In genomic region chr10:101830322-101831168, GRCh38 we compare ENCODE assay signal across 8 cellular contexts. TPM values are rescaled to one million over a fixed set of nuclear protein-coding genes. Genes with fewer than 3 reads are reported as not detected.
DNase-seq lines count a peak whose midpoint lies in the region; ATAC-seq and TF ChIP-seq lines count a peak whose summit lies in the region.

No MANE protein-coding gene starts in this region.

- H3K4me1 Mint-ChIP-seq in CD8-positive, alpha-beta memory T cell: peaks cover 42 to 61% (median 49%) of the 10 kb centered on the region in 3 donors
- peaks cover 50% of the 10 kb centered on the region for H3K4me1 Mint-ChIP-seq in activated T-cell treated with anti-CD3 and anti-CD28 coated beads, Interleukin-2, amount 50 U/mL, for 4 hours (ENCODE audit: low read depth)
- peaks cover 41 to 59% (median 53%) of the 10 kb centered on the region in 7 donors for H3K4me1 Mint-ChIP-seq in naive thymus-derived CD4-positive, alpha-beta T cell
- H3K4me1 Mint-ChIP-seq in stimulated activated memory B cell treated with anti-CD40 and anti-IgM and Interleukin-4, amounts not matched to agents 10 μg/mL and 1 μg/mL and 100 μg/mL, for 72 hours: peaks cover 47% of the 10 kb centered on the region

- peak overlapping the region; percentile 88 to 94 (median 91) for H3K4me3 Mint-ChIP-seq in CD8-positive, alpha-beta memory T cell
- peak overlapping the region; percentile 79 for H3K4me3 Mint-ChIP-seq in activated T-cell treated with anti-CD3 and anti-CD28 coated beads, Interleukin-2, amount 50 U/mL, for 4 hours
- H3K4me3 Mint-ChIP-seq in naive thymus-derived CD4-positive, alpha-beta T cell: peak overlapping the region; percentile 79 to 94 (median 88)
- peak overlapping the region; percentile 84 for H3K4me3 Mint-ChIP-seq in stimulated activated memory B cell treated with anti-CD40 and anti-IgM and Interleukin-4, amounts not matched to agents 10 μg/mL and 1 μg/mL and 100 μg/mL, for 72 hours

- CTCF ChIA-PET in CD8-positive, alpha-beta memory T cell (lab: Charles Lee): interaction anchor here (0.6 to 2.2 kb wide), 5 partner anchors 11 to 49 kb away, joined by 3 to 17 read pairs (median 3); partner anchors contain the start of genes KCNIP2 and OGA
- CTCF ChIA-PET in naive thymus-derived CD4-positive, alpha-beta T cell (lab: Charles Lee): interaction anchor here (1.2 to 1.5 kb wide), 3 partner anchors 9 to 10 kb away, joined by 3 to 4 read pairs (median 4); no protein-coding TSS in a partner anchor

- H3K36me3 ChIP-seq in CD8-positive, alpha-beta memory T cell (ENCODE audit: insufficient read depth, low read length): no peaks in the 10 kb centered on the region
- peaks cover 0 to 30% (median 13%) of the 10 kb centered on the region in 4 donors for H3K36me3 ChIP-seq in esophagus muscularis mucosa
- H3K36me3 ChIP-seq in naive thymus-derived CD4-positive, alpha-beta T cell (ENCODE audit: control insufficient read depth in 2 of 3, insufficient read depth in 3 of 3, low read length in 3 of 3): no peaks in the 10 kb centered on the region

- peak overlapping the region; percentile 56 for H3K4me3 ChIP-seq in CD8-positive, alpha-beta memory T cell (ENCODE audit: low read length)
- peak overlapping the region; percentile 54 to 68 (median 60) for H3K4me3 ChIP-seq in esophagus muscularis mucosa
- H3K4me3 ChIP-seq in naive thymus-derived CD4-positive, alpha-beta T cell (ENCODE audit: low read length): peak overlapping the region; percentile 66

- peak overlapping the region; percentile 52 for H3K27ac ChIP-seq in CD8-positive, alpha-beta memory T cell (ENCODE audit: low read depth, low read length)
- H3K27ac ChIP-seq in esophagus muscularis mucosa (replicated peaks in 1 of 4): peak overlapping the region; percentile 45 to 65 (median 60)
- peak overlapping the region; percentile 85 for H3K27ac ChIP-seq in naive thymus-derived CD4-positive, alpha-beta T cell (ENCODE audit: low read depth, low read length)

- peak overlapping the region; percentile 95 to 99 (median 97) for H3K27ac Mint-ChIP-seq in CD8-positive, alpha-beta memory T cell
- H3K27ac Mint-ChIP-seq in naive thymus-derived CD4-positive, alpha-beta T cell: peak overlapping the region; percentile 94 to 100 (median 99)
- peak overlapping the region; percentile 98 for H3K27ac Mint-ChIP-seq in stimulated activated memory B cell treated with anti-CD40 and anti-IgM and Interleukin-4, amounts not matched to agents 10 μg/mL and 1 μg/mL and 100 μg/mL, for 72 hours

- peak; percentile 92 to 96 (median 93) for DNase-seq in CD8-positive, alpha-beta memory T cell
- DNase-seq in GM20000 (ENCODE audit: low spot score) (peak; percentile 91), HT1080 (ENCODE audit: low read depth) (peak; percentile 46), OCI-M1 (lab: John Stamatoyannopoulos, UW) (peak; percentile 93), esophagus muscularis mucosa (ENCODE audit: extremely low spot score) (peak; percentile 97)
- peak; percentile 95 for DNase-seq in activated T-cell treated with anti-CD3 and anti-CD28 coated beads, Interleukin-2, amount 50 U/mL, for 4 hours
- peak; percentile 89 to 98 (median 95) for DNase-seq in naive thymus-derived CD4-positive, alpha-beta T cell

- H3K27me3 Mint-ChIP-seq in CD8-positive, alpha-beta memory T cell: peaks cover 0 to 10% of the 10 kb centered on the region in 2 donors
- H3K27me3 Mint-ChIP-seq in activated T-cell treated with anti-CD3 and anti-CD28 coated beads, Interleukin-2, amount 50 U/mL, for 4 hours (ENCODE audit: low read depth): no peaks in the 10 kb centered on the region
- peaks cover 0 to 4% (median 0%) of the 10 kb centered on the region in 5 donors for H3K27me3 Mint-ChIP-seq in naive thymus-derived CD4-positive, alpha-beta T cell
- no peaks in the 10 kb centered on the region for H3K27me3 Mint-ChIP-seq in stimulated activated memory B cell treated with anti-CD40 and anti-IgM and Interleukin-4, amounts not matched to agents 10 μg/mL and 1 μg/mL and 100 μg/mL, for 72 hours

- intact Hi-C loops in esophagus muscularis mucosa (cut with DNase I): no loop called here
- intact Hi-C loops in naive thymus-derived CD4-positive, alpha-beta T cell (cut with micrococcal nuclease): loop anchor here (1.0 to 10.0 kb wide), 14 partner anchors 10 to 796 kb away; partner anchors contain the start of genes ACTR1A (in 1 of the 2), BTRC (in 1 of the 2), GBF1 (in 1 of the 2) and NFKB2 (in 1 of the 2)

- peaks cover 0 to 4% (median 0%) of the 10 kb centered on the region in 5 donors for H3K9me3 Mint-ChIP-seq in CD8-positive, alpha-beta memory T cell
- H3K9me3 Mint-ChIP-seq in activated T-cell treated with anti-CD3 and anti-CD28 coated beads, Interleukin-2, amount 50 U/mL, for 4 hours: no peaks in the 10 kb centered on the region
- peaks cover 0 to 17% (median 0%) of the 10 kb centered on the region in 11 donors for H3K9me3 Mint-ChIP-seq in naive thymus-derived CD4-positive, alpha-beta T cell
- H3K9me3 Mint-ChIP-seq in stimulated activated memory B cell treated with anti-CD40 and anti-IgM and Interleukin-4, amounts not matched to agents 10 μg/mL and 1 μg/mL and 100 μg/mL, for 72 hours: no peaks in the 10 kb centered on the region

- no peak for TF ChIP-seq EP300 in esophagus muscularis mucosa (IDR thresholded peaks at IDR 0.05)

- TF ChIP-seq CTCF in GM20000 (IDR thresholded peaks at IDR 0.05; ENCODE audit: extremely low read depth, missing control alignments) (no peak), esophagus muscularis mucosa (IDR thresholded peaks at IDR 0.05) (no peak)

- peak; percentile 80 for ATAC-seq in activated T-cell treated with anti-CD3 and anti-CD28 coated beads, Interleukin-2, amount 50 U/mL, for 4 hours
- ATAC-seq in naive thymus-derived CD4-positive, alpha-beta T cell: peak; percentile 90
- ATAC-seq in stimulated activated memory B cell treated with anti-CD40 and anti-IgM and Interleukin-4, amounts not matched to agents 10 μg/mL and 1 μg/mL and 100 μg/mL, for 72 hours: peak; percentile 90

- POLR2A ChIA-PET in CD8-positive, alpha-beta memory T cell (lab: Charles Lee): interaction anchor here (0.5 to 5.0 kb wide), 3 partner anchors 10 to 15 kb away, joined by 3 to 39 read pairs (median 7); partner anchors contain the start of gene OGA
- POLR2A ChIA-PET in naive thymus-derived CD4-positive, alpha-beta T cell (lab: Charles Lee): interaction anchor here (0.6 to 8.8 kb wide), 6 partner anchors 9 to 288 kb away, joined by 3 to 71 read pairs (median 4); partner anchors contain the start of gene OGA

- no peaks in the 10 kb centered on the region for H3K27me3 ChIP-seq in CD8-positive, alpha-beta memory T cell (ENCODE audit: insufficient read depth, low read length, poor library complexity, severe bottlenecking)
- H3K27me3 ChIP-seq in esophagus muscularis mucosa: no peaks in the 10 kb centered on the region
- no peaks in the 10 kb centered on the region for H3K27me3 ChIP-seq in naive thymus-derived CD4-positive, alpha-beta T cell (ENCODE audit: control insufficient read depth in 2 of 2, insufficient read depth in 2 of 2, low read length in 2 of 2)

- H3K9me3 ChIP-seq in CD8-positive, alpha-beta memory T cell (ENCODE audit: low read length): no peaks in the 10 kb centered on the region
- H3K9me3 ChIP-seq in esophagus muscularis mucosa: no peaks in the 10 kb centered on the region
- H3K9me3 ChIP-seq in naive thymus-derived CD4-positive, alpha-beta T cell (ENCODE audit: control insufficient read depth in 2 of 3, low read length in 3 of 3): no peaks in the 10 kb centered on the region

- H3K4me1 ChIP-seq in CD8-positive, alpha-beta memory T cell (ENCODE audit: insufficient read depth, low read length): peaks cover 55% of the 10 kb centered on the region
- H3K4me1 ChIP-seq in esophagus muscularis mucosa: peaks cover 17 to 32% (median 29%) of the 10 kb centered on the region in 4 donors
- peaks cover 22 to 53% of the 10 kb centered on the region in 2 donors for H3K4me1 ChIP-seq in naive thymus-derived CD4-positive, alpha-beta T cell (ENCODE audit: control insufficient read depth in 2 of 2, insufficient read depth in 2 of 2, low read length in 2 of 2)

- 0% methylated on average over 8 of the region's 56 CpGs for WGBS in esophagus muscularis mucosa

- TF ChIP-seq POLR2A in esophagus muscularis mucosa (IDR thresholded peaks at IDR 0.05; ENCODE audit: low read depth): no peak

- H3K36me3 Mint-ChIP-seq in CD8-positive, alpha-beta memory T cell: peaks cover 0 to 3% (median 0%) of the 10 kb centered on the region in 3 donors
- no peaks in the 10 kb centered on the region for H3K36me3 Mint-ChIP-seq in activated T-cell treated with anti-CD3 and anti-CD28 coated beads, Interleukin-2, amount 50 U/mL, for 4 hours (ENCODE audit: insufficient read depth)
- peaks cover 0 to 6% (median 0%) of the 10 kb centered on the region in 5 donors for H3K36me3 Mint-ChIP-seq in naive thymus-derived CD4-positive, alpha-beta T cell
- no peaks in the 10 kb centered on the region for H3K36me3 Mint-ChIP-seq in stimulated activated memory B cell treated with anti-CD40 and anti-IgM and Interleukin-4, amounts not matched to agents 10 μg/mL and 1 μg/mL and 100 μg/mL, for 72 hours

RNA-seq across cellular contexts. Expression of gene OGA, which starts 12.3 kb away (rescaled TPM):
- total RNA-seq in CD8-positive, alpha-beta memory T cell: 100 to 1,000 TPM in 1 of 2 experiments, 10 to 100 TPM in 1; 95.8 to 109 TPM
- polyA plus RNA-seq in CD8-positive, alpha-beta memory T cell: 45.7 TPM
- 42.5 and 45.6 TPM in 2 replicates for total RNA-seq in HT1080 (2014; rRNA removed; shearing (Covaris generic))
- polyA plus RNA-seq in HT1080 (2015; cell fraction: cytosol; rRNA removed): 34.7 and 43.3 TPM in 2 replicates
- polyA plus RNA-seq in HT1080 (2015; cell fraction: nucleus; rRNA removed): 211 and 214 TPM in 2 replicates
- 10 to 100 TPM; 52.0 to 72.2 (median 64.5) TPM for total RNA-seq in activated T-cell treated with anti-CD3 and anti-CD28 coated beads, Interleukin-2, amount 50 U/mL, for 4 hours
- total RNA-seq in esophagus muscularis mucosa: 100 to 1,000 TPM in 2 of 4 donors, 10 to 100 TPM in 2; 85.4 to 131 (median 101) TPM
- 100 to 1,000 TPM; 154 to 338 (median 321) TPM for total RNA-seq in naive thymus-derived CD4-positive, alpha-beta T cell
- 10 to 100 TPM; 45.8 to 47.6 TPM for polyA plus RNA-seq in naive thymus-derived CD4-positive, alpha-beta T cell

RNA-seq across cellular contexts. Expression of gene KCNIP2, which starts 13.1 kb away (rescaled TPM):
- total RNA-seq in CD8-positive, alpha-beta memory T cell: 1 to 10 TPM in 1 of 2 experiments, under 1 TPM in 1; 0.96 to 1.0 TPM
- not detected for polyA plus RNA-seq in CD8-positive, alpha-beta memory T cell
- total RNA-seq in HT1080 (2014; rRNA removed; shearing (Covaris generic)): 1.2 TPM in 1 of 2 replicates, not detected in the other
- polyA plus RNA-seq in HT1080 (2015; cell fraction: cytosol; rRNA removed): not detected in 2 replicates
- 3.4 and 3.8 TPM in 2 replicates for polyA plus RNA-seq in HT1080 (2015; cell fraction: nucleus; rRNA removed)
- under 1 TPM; 0.23 to 0.63 (median 0.37) TPM for total RNA-seq in activated T-cell treated with anti-CD3 and anti-CD28 coated beads, Interleukin-2, amount 50 U/mL, for 4 hours
- 1 to 10 TPM in 1 of 4 donors, under 1 TPM in 3; 0.32 to 1.7 (median 0.54) TPM for total RNA-seq in esophagus muscularis mucosa
- 1 to 10 TPM; 1.9 to 6.3 (median 2.6) TPM for total RNA-seq in naive thymus-derived CD4-positive, alpha-beta T cell
- polyA plus RNA-seq in naive thymus-derived CD4-positive, alpha-beta T cell: under 1 TPM in 1 of 2 donors, not detected in 1; 0.27 TPM

RNA-seq across cellular contexts. Expression of gene NPM3, which starts 47.3 kb away (rescaled TPM):
- total RNA-seq in CD8-positive, alpha-beta memory T cell: 100 to 1,000 TPM; 209 to 217 TPM
- 7.5 TPM for polyA plus RNA-seq in CD8-positive, alpha-beta memory T cell
- 112 and 140 TPM in 2 replicates for total RNA-seq in HT1080 (2014; rRNA removed; shearing (Covaris generic))
- 85.3 and 86.9 TPM in 2 replicates for polyA plus RNA-seq in HT1080 (2015; cell fraction: cytosol; rRNA removed)
- 34.3 and 37.9 TPM in 2 replicates for polyA plus RNA-seq in HT1080 (2015; cell fraction: nucleus; rRNA removed)
- total RNA-seq in activated T-cell treated with anti-CD3 and anti-CD28 coated beads, Interleukin-2, amount 50 U/mL, for 4 hours: 100 to 1,000 TPM; 213 to 285 (median 265) TPM
- total RNA-seq in esophagus muscularis mucosa: 10 to 100 TPM; 15.6 to 31.5 (median 16.5) TPM
- total RNA-seq in naive thymus-derived CD4-positive, alpha-beta T cell: 10 to 100 TPM; 10.9 to 31.3 (median 16.2) TPM
- polyA plus RNA-seq in naive thymus-derived CD4-positive, alpha-beta T cell: 10 to 100 TPM; 10.3 to 13.7 TPM

RNA-seq across cellular contexts. Expression of gene FGF8, which starts 54.6 kb away (rescaled TPM):
- total RNA-seq in CD8-positive, alpha-beta memory T cell: not detected
- not detected for polyA plus RNA-seq in CD8-positive, alpha-beta memory T cell
- not detected in 2 replicates for total RNA-seq in HT1080 (2014; rRNA removed; shearing (Covaris generic))
- not detected in 2 replicates for polyA plus RNA-seq in HT1080 (2015; cell fraction: cytosol; rRNA removed)
- polyA plus RNA-seq in HT1080 (2015; cell fraction: nucleus; rRNA removed): not detected in 2 replicates
- total RNA-seq in activated T-cell treated with anti-CD3 and anti-CD28 coated beads, Interleukin-2, amount 50 U/mL, for 4 hours: under 1 TPM in 1 of 3 donors, not detected in 2; 0.24 TPM
- total RNA-seq in esophagus muscularis mucosa: not detected
- total RNA-seq in naive thymus-derived CD4-positive, alpha-beta T cell: not detected
- not detected for polyA plus RNA-seq in naive thymus-derived CD4-positive, alpha-beta T cell

Comparison
In these comparisons a context has a peak if more than half of its experiments do, and no peak if none do; other contexts are left out.
1. Peak in every context shown above with its lines: DNase-seq, ATAC-seq, H3K4me3 ChIP-seq and H3K27ac ChIP-seq.
2. DNase-seq: peak in every context shown above with its lines; median percentile 97 in esophagus muscularis mucosa; 95 in activated T-cell treated with anti-CD3 and anti-CD28 coated beads, Interleukin-2, amount 50 U/mL, for 4 hours; 95 in naive thymus-derived CD4-positive, alpha-beta T cell; 93 in CD8-positive, alpha-beta memory T cell; 93 in OCI-M1; 91 in GM20000; 46 in HT1080.